Comparison of ENCODE assay signal across 8 cellular contexts in the genomic region with DNA sequence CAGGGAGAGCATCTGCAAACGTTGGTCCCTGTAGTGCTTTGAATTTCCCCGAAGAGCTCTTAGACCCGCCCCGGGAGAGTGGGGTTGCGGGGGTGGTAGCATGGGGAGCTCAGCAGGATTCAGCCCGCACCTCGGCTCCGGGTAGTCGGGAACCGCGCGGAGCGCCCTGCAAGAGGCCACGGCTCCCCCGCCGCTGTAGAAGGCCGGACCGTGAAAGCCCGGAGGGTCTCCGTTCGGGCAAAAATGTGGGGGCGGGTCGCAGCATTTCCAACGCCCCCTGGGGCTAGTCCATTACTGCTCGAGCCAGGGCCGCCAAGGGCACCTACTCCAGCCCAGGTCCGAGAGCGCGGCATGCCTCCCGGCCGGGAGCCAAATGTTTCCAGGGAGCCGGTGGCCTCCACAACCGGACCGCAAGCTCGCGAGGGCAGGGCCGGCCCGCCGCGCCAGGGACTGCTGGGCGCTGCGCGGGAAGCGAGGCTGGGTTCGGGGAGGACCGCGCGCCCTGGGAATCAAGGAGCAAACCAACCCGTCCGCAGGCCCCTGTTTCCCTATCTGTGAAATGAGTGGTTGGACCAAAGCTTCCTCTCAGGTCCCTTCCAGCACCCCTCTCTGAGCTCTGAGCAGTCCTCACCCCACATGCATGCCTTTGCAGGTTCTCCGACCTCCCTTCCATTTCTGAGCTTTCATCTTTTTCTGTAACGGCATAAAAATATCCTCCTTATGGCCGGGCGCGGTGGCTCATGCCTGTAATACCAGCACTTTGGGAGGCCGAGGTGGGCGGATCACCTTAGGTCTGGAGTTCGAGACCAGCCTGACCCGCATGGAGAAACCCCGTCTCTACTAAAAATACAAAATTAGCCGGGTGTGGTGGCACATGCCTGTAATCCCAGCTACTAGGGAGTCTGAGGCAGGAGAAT. TPM values are rescaled to one million over a fixed set of nuclear protein-coding genes. Genes with fewer than 3 reads are reported as not detected.
A peak's percentile ranks its signal among the peaks of the same experiment; 100 is the strongest.
DNase-seq lines count a peak whose midpoint lies in the region; ATAC-seq and TF ChIP-seq lines count a peak whose summit lies in the region.

No MANE protein-coding gene starts in this region.

- no peaks in the 10 kb centered on the region for H3K27me3 Mint-ChIP-seq in activated naive CD8-positive, alpha-beta T cell
- no peaks in the 10 kb centered on the region for H3K27me3 Mint-ChIP-seq in osteocyte (ENCODE audit: unreplicated experiment)

- peak; percentile 28 for ATAC-seq in HG02763 (IDR thresholded peaks at IDR 0.05; ENCODE audit: unreplicated experiment)
- peak; percentile 63 for ATAC-seq in Right ventricle myocardium superior (ENCODE audit: poor library complexity)

- no peak for TF ChIP-seq CTCF in osteocyte (IDR thresholded peaks at IDR 0.05)

- intact Hi-C loops in Right ventricle myocardium superior (cut with DNase I), result no loop called here

- no peaks in the 10 kb centered on the region for H3K9me3 Mint-ChIP-seq in activated naive CD8-positive, alpha-beta T cell (ENCODE audit: low read depth)
- no peaks in the 10 kb centered on the region for H3K9me3 Mint-ChIP-seq in osteocyte (ENCODE audit: unreplicated experiment)

- peak; percentile 71 for DNase-seq in DMS 273 (lab: John Stamatoyannopoulos, UW; ENCODE audit: unreplicated experiment)
- DNase-seq in DMS 273 treated with DMSO at 0.1 percent for 48 hours (lab: John Stamatoyannopoulos, UW), result no peak
- DNase-seq in NCI-H146 treated with DMSO at 0.1 percent for 48 hours (lab: John Stamatoyannopoulos, UW; ENCODE audit: unreplicated experiment), result peak; percentile 18
- DNase-seq in Right ventricle myocardium superior, result peak; percentile 79
- no peak for DNase-seq in osteocyte (ENCODE audit: extremely low spot score, unreplicated experiment)
- no peak for DNase-seq in G401 (ENCODE audit: low spot score)

- H3K4me3 Mint-ChIP-seq in activated naive CD8-positive, alpha-beta T cell, result peak overlapping the region; percentile 90
- H3K4me3 Mint-ChIP-seq in osteocyte (ENCODE audit: unreplicated experiment), result peak overlapping the region; percentile 86

- H3K4me1 Mint-ChIP-seq in activated naive CD8-positive, alpha-beta T cell (ENCODE audit: low read depth), result peaks cover 43% of the 10 kb centered on the region
- H3K4me1 Mint-ChIP-seq in osteocyte (ENCODE audit: unreplicated experiment), result peaks cover 38% of the 10 kb centered on the region

- no peaks in the 10 kb centered on the region for H3K36me3 Mint-ChIP-seq in activated naive CD8-positive, alpha-beta T cell
- H3K36me3 Mint-ChIP-seq in osteocyte (ENCODE audit: unreplicated experiment), result no peaks in the 10 kb centered on the region

- H3K27ac Mint-ChIP-seq in activated naive CD8-positive, alpha-beta T cell, result peak overlapping the region; percentile 90
- peak overlapping the region; percentile 59 for H3K27ac Mint-ChIP-seq in osteocyte (ENCODE audit: unreplicated experiment)

- in situ Hi-C loops in G401 (cut with HindIII; ENCODE audit: low sequenced_read_pairs), result no loop called here

RNA-seq across cellular contexts. Expression of a gene that starts 0.8 kb away (rescaled TPM):
- total RNA-seq in Right ventricle myocardium superior, result 37.0 TPM
- 50.8 and 54.8 TPM in 2 replicates for total RNA-seq in osteocyte
- 1.8 and 2.2 TPM in 2 replicates for total RNA-seq in G401 (2014; rRNA removed; shearing (Covaris generic))

RNA-seq across cellular contexts. Expression of a gene that starts 6.0 kb away (rescaled TPM):
- 0.13 TPM for total RNA-seq in Right ventricle myocardium superior
- 0.24 and 0.40 TPM in 2 replicates for total RNA-seq in osteocyte
- not detected in 2 replicates for total RNA-seq in G401 (2014; rRNA removed; shearing (Covaris generic))

RNA-seq across cellular contexts. Expression of a gene that starts 41.1 kb away (rescaled TPM):
- total RNA-seq in Right ventricle myocardium superior (60.3 TPM), osteocyte (59.3 and 60.3 TPM in 2 replicates)
- total RNA-seq in G401 (2014; rRNA removed; shearing (Covaris generic)), result 87.3 and 125 TPM in 2 replicates

RNA-seq across cellular contexts. Expression of a gene that starts 58.1 kb away (rescaled TPM):
- 0.24 TPM for total RNA-seq in Right ventricle myocardium superior
- 0.43 TPM in 1 of 2 replicates, not detected in the other for total RNA-seq in osteocyte
- total RNA-seq in G401 (2014; rRNA removed; shearing (Covaris generic)), result not detected in 2 replicates

Comparison
In these comparisons a context has a peak if more than half of its experiments do, and no peak if none do; other contexts are left out.
1. DNase-seq: peak in DMS 273 (single experiment), NCI-H146 treated with DMSO at 0.1 percent for 48 hours (single experiment) and Right ventricle myocardium superior (single experiment); none in DMS 273 treated with DMSO at 0.1 percent for 48 hours (single experiment), osteocyte (single experiment) and G401 (single experiment).
2. RNA of a gene that starts 0.8 kb away (total RNA-seq): 50.8 to 54.8 TPM in osteocyte and 37.0 TPM in Right ventricle myocardium superior (single experiment); 1.8 to 2.2 TPM in G401; every median in the first group is over 10 times any median in the second.